14 cellular contexts compared by ENCODE assay signal in the genomic region with DNA sequence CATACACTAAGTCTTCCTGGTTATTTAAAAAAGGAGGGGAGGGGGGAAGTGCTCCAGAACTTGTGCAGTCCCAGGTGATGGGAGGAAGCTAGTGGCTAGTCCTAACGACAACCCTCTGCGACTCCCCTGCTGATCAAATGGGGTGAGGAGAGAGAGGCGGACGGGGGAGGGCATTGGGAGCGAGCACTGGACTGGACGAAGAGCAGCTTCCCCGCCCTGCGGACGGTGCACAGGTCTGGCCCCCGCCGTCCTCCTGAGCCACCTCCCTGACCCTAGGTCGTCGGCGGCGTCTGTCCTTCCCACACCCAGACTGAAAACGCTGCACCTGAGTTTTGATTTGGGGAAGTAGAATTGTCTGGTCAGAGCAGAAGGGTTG. TPM values are rescaled to one million over a fixed set of nuclear protein-coding genes. Genes with fewer than 3 reads are reported as not detected.
A peak's percentile ranks its signal among the peaks of the same experiment; 100 is the strongest.
DNase-seq lines count a peak whose midpoint lies in the region; ATAC-seq and TF ChIP-seq lines count a peak whose summit lies in the region.
"Had no signal": no experiment of that assay in that cellular context is flagged by ENCODE, and none has a peak within 500 bp of the region (broad histone marks: within the 10 kb centered on the region; RNA-seq: fewer than 3 reads in every experiment).

No MANE protein-coding gene starts in this region.

- H3K27ac Mint-ChIP-seq in brain = peak overlapping the region in 1 of 5 experiments; percentile 88
- H3K27ac Mint-ChIP-seq in naive B cell = peak overlapping the region in 3 of 6 donors; percentile 52 to 93 (median 81)

- H3K4me1 Mint-ChIP-seq in brain = peaks cover 56% of the 10 kb centered on the region
- H3K4me1 Mint-ChIP-seq in naive B cell = peaks cover 27 to 52% (median 41%) of the 10 kb centered on the region in 3 donors

- H3K27me3 Mint-ChIP-seq in brain = peaks cover 98% of the 10 kb centered on the region
- H3K27me3 Mint-ChIP-seq in naive B cell = peaks cover 55 to 78% (median 74%) of the 10 kb centered on the region in 3 donors

- in situ Hi-C loops in GM13976 (cut with MboI; ENCODE audit: low sequenced_read_pairs, unreplicated experiment) = no loop called here

- DNase-seq in NCI-H510A treated with DMSO at 0.1 percent for 48 hours (lab: John Stamatoyannopoulos, UW) = peak; percentile 12
- DNase-seq in NCI-H510A (lab: John Stamatoyannopoulos, UW) = no peak
- DNase-seq in GM13976 (ENCODE audit: low spot score) = peak; percentile 42
- DNase-seq in naive B cell = no peak
- DNase-seq in H4 (ENCODE audit: low spot score) = no peak
- DNase-seq in NCI-H2107 (lab: John Stamatoyannopoulos, UW) = no peak
- DNase-seq: NCI-H2081, SHP77 had no signal

- H3K4me3 Mint-ChIP-seq in brain (peak overlapping the region in 3 of 5 experiments; percentile 77 to 90 (median 80)), naive B cell (peak overlapping the region in 7 of 8 donors; percentile 32 to 76 (median 70))

- TF ChIP-seq CTCF in GM13976 (IDR thresholded peaks at IDR 0.05; ENCODE audit: borderline replicate concordance, control extremely low read depth, extremely low read depth, insufficient read depth, missing control alignments) = no peak
- no peak for TF ChIP-seq CTCF in brain (conservative IDR thresholded peaks at IDR 0.05)

- H3K36me3 Mint-ChIP-seq in brain = no peaks in the 10 kb centered on the region
- peaks cover 5 to 13% of the 10 kb centered on the region in 2 donors for H3K36me3 Mint-ChIP-seq in naive B cell

- ATAC-seq in naive B cell (ENCODE audit: low read depth in 2 of 2) (peak in 1 of 2 donors; percentile 33), HG02973 (IDR thresholded peaks at IDR 0.05; ENCODE audit: unreplicated experiment) (no peak)

- H3K9me3 Mint-ChIP-seq in brain (peaks cover 0 to 7% (median 5%) of the 10 kb centered on the region in 5 experiments), naive B cell (peaks cover 0 to 38% (median 7%) of the 10 kb centered on the region in 7 donors)

RNA-seq across cellular contexts. Expression of a gene that starts 2.2 kb away (rescaled TPM):
- polyA plus RNA-seq in brain (ENCODE audit: insufficient read depth, low read depth, low replicate concordance) (not detected), naive B cell (ENCODE audit: low read depth in 6 of 6) (not detected)
- total RNA-seq in H4 (2014; rRNA removed; shearing (Covaris generic)) = not detected in 2 replicates
- total RNA-seq: A172, M059J, omental fat pad, skeletal muscle tissue had no signal

Comparison
In these comparisons a context has a peak if more than half of its experiments do, and no peak if none do; other contexts are left out.
1. DNase-seq: peak in NCI-H510A treated with DMSO at 0.1 percent for 48 hours (single experiment) and GM13976 (single experiment); none in NCI-H510A (single experiment), naive B cell (single experiment), H4 (single experiment) and NCI-H2107 (single experiment).